Comparison of ENCODE assay signal across 1 cellular context in genomic region chr16:66552288-66553143, GRCh38.
TF ChIP-seq lines count a peak whose summit lies in the region.

CKLF (plus strand) TSS chr16:66552576; CDS start chr16:66552716, 140 bp downstream.

TF ChIP-seq in HepG2, 621 proteins besides CTCF, POLR2A, EP300 and RAD21 (continued from another document and continues in another):
- TF ChIP-seq FOXM1 (CRISPR knock-in tag; IDR thresholded peaks at IDR 0.05) (peak; percentile 95), HOXD1 (CRISPR knock-in tag; IDR thresholded peaks at IDR 0.05) (peak; percentile 95), ZNF687 (CRISPR knock-in tag; IDR thresholded peaks at IDR 0.05) (peak; percentile 100), GFI1 (CRISPR knock-in tag; IDR thresholded peaks at IDR 0.05; ENCODE audit: borderline replicate concordance) (peak; percentile 92), ZNF768 (CRISPR knock-in tag; IDR thresholded peaks at IDR 0.05) (peak; percentile 92), ZBTB20 (CRISPR knock-in tag; IDR thresholded peaks at IDR 0.05; ENCODE audit: borderline replicate concordance, low read depth) (peak; percentile 98), FOXP1 (IDR thresholded peaks at IDR 0.05) (no peak), FOXP1 (CRISPR knock-in tag; IDR thresholded peaks at IDR 0.05) (no peak), NONO (IDR thresholded peaks at IDR 0.05) (no peak), NONO (CRISPR knock-in tag; conservative IDR thresholded peaks at IDR 0.05) (peak; percentile 96), ZNF607 (CRISPR knock-in tag; IDR thresholded peaks at IDR 0.05; ENCODE audit: borderline replicate concordance) (peak; percentile 100), U2AF1 (optimal IDR thresholded peaks at IDR 0.05; ENCODE audit: low read depth, low read length) (no peak), ATAD3A (CRISPR knock-in tag; IDR thresholded peaks at IDR 0.05) (no peak; the same call in 1 of the 2 replicates), SMAD1 (CRISPR knock-in tag; IDR thresholded peaks at IDR 0.05; ENCODE audit: borderline replicate concordance, low read depth) (peak; percentile 99), ZSCAN9 (CRISPR knock-in tag; IDR thresholded peaks at IDR 0.05; ENCODE audit: borderline replicate concordance) (peak; percentile 99), EHMT2 (IDR thresholded peaks at IDR 0.05; ENCODE audit: borderline replicate concordance, low read depth, low read length) (peak; percentile 32; the same call in 1 of the 2 replicates), PHF20 (CRISPR knock-in tag; IDR thresholded peaks at IDR 0.05) (peak; percentile 79), ZNF556 (CRISPR knock-in tag; IDR thresholded peaks at IDR 0.05; ENCODE audit: borderline replicate concordance) (peak; percentile 16; the same call in 1 of the 2 replicates), ZNF775 (CRISPR knock-in tag; IDR thresholded peaks at IDR 0.05; ENCODE audit: borderline replicate concordance) (peak; percentile 98), ZNF235 (CRISPR knock-in tag; IDR thresholded peaks at IDR 0.05; ENCODE audit: borderline replicate concordance) (no peak), ZNF674 (CRISPR knock-in tag; IDR thresholded peaks at IDR 0.05; ENCODE audit: low read depth) (peak; percentile 87; the same call in 1 of the 2 replicates), HCFC1 (IDR thresholded peaks at IDR 0.05; ENCODE audit: low read depth, low read length) (no peak; the same call in 1 of the 2 replicates), NR2F6 (IDR thresholded peaks at IDR 0.05) (no peak), NR2F6 (CRISPR knock-in tag; IDR thresholded peaks at IDR 0.05) (peak; percentile 45; the same call in 1 of the 2 replicates), PCBP1 (IDR thresholded peaks at IDR 0.05; ENCODE audit: borderline replicate concordance, low read depth, low read length) (no peak; the same call in 1 of the 2 replicates), BHLHE40 (IDR thresholded peaks at IDR 0.05; ENCODE audit: low read length) (no peak), MBNL3 (CRISPR knock-in tag; conservative IDR thresholded peaks at IDR 0.05) (no peak), SOX13 (IDR thresholded peaks at IDR 0.05) (0 out of 2 replicates have a peak, but pooled peaks have one; percentile 33), SOX13 (CRISPR knock-in tag; conservative IDR thresholded peaks at IDR 0.05 in 1 of 2, IDR thresholded peaks at IDR 0.05 in 1 of 2) (peak in 1 of 2 experiments; percentile 54; a peak in 2 of 4 replicates), TSC22D2 (CRISPR knock-in tag; IDR thresholded peaks at IDR 0.05; ENCODE audit: borderline replicate concordance) (peak; percentile 97), ZNF780A (CRISPR knock-in tag; IDR thresholded peaks at IDR 0.05) (peak; percentile 97), HNRNPL (IDR thresholded peaks at IDR 0.05; ENCODE audit: low read depth, low read length) (no peak), ZNF740 (CRISPR knock-in tag; IDR thresholded peaks at IDR 0.05) (peak; percentile 88), MTF2 (CRISPR knock-in tag; IDR thresholded peaks at IDR 0.05; ENCODE audit: borderline replicate concordance) (peak; percentile 99), SRSF4 (IDR thresholded peaks at IDR 0.05; ENCODE audit: low read depth, low read length, poor library complexity, severe bottlenecking) (no peak), DRAP1 (CRISPR knock-in tag; IDR thresholded peaks at IDR 0.05) (peak; percentile 82)
- TF ChIP-seq, protein P1, sequence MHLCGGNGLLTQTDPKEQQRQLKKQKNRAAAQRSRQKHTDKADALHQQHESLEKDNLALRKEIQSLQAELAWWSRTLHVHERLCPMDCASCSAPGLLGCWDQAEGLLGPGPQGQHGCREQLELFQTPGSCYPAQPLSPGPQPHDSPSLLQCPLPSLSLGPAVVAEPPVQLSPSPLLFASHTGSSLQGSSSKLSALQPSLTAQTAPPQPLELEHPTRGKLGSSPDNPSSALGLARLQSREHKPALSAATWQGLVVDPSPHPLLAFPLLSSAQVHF (CRISPR knock-in tag; IDR thresholded peaks at IDR 0.05): peak; percentile 99
- TF ChIP-seq, protein P2, sequence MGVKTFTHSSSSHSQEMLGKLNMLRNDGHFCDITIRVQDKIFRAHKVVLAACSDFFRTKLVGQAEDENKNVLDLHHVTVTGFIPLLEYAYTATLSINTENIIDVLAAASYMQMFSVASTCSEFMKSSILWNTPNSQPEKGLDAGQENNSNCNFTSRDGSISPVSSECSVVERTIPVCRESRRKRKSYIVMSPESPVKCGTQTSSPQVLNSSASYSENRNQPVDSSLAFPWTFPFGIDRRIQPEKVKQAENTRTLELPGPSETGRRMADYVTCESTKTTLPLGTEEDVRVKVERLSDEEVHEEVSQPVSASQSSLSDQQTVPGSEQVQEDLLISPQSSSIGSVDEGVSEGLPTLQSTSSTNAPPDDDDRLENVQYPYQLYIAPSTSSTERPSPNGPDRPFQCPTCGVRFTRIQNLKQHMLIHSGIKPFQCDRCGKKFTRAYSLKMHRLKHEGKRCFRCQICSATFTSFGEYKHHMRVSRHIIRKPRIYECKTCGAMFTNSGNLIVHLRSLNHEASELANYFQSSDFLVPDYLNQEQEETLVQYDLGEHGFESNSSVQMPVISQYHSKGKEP (CRISPR knock-in tag; IDR thresholded peaks at IDR 0.05): peak; percentile 92
- TF ChIP-seq, protein P3, sequence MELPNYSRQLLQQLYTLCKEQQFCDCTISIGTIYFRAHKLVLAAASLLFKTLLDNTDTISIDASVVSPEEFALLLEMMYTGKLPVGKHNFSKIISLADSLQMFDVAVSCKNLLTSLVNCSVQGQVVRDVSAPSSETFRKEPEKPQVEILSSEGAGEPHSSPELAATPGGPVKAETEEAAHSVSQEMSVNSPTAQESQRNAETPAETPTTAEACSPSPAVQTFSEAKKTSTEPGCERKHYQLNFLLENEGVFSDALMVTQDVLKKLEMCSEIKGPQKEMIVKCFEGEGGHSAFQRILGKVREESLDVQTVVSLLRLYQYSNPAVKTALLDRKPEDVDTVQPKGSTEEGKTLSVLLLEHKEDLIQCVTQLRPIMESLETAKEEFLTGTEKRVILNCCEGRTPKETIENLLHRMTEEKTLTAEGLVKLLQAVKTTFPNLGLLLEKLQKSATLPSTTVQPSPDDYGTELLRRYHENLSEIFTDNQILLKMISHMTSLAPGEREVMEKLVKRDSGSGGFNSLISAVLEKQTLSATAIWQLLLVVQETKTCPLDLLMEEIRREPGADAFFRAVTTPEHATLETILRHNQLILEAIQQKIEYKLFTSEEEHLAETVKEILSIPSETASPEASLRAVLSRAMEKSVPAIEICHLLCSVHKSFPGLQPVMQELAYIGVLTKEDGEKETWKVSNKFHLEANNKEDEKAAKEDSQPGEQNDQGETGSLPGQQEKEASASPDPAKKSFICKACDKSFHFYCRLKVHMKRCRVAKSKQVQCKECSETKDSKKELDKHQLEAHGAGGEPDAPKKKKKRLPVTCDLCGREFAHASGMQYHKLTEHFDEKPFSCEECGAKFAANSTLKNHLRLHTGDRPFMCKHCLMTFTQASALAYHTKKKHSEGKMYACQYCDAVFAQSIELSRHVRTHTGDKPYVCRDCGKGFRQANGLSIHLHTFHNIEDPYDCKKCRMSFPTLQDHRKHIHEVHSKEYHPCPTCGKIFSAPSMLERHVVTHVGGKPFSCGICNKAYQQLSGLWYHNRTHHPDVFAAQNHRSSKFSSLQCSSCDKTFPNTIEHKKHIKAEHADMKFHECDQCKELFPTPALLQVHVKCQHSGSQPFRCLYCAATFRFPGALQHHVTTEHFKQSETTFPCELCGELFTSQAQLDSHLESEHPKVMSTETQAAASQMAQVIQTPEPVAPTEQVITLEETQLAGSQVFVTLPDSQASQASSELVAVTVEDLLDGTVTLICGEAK (IDR thresholded peaks at IDR 0.05): no peak
- TF ChIP-seq, protein P3 (CRISPR knock-in tag; IDR thresholded peaks at IDR 0.05): peak; percentile 95
- TF ChIP-seq, protein P4, sequence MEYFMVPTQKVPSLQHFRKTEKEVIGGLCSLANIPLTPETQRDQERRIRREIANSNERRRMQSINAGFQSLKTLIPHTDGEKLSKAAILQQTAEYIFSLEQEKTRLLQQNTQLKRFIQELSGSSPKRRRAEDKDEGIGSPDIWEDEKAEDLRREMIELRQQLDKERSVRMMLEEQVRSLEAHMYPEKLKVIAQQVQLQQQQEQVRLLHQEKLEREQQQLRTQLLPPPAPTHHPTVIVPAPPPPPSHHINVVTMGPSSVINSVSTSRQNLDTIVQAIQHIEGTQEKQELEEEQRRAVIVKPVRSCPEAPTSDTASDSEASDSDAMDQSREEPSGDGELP (IDR thresholded peaks at IDR 0.05; ENCODE audit: borderline replicate concordance, low read depth): peak; percentile 28; the same call in 1 of the 2 replicates
- TF ChIP-seq, protein P5, sequence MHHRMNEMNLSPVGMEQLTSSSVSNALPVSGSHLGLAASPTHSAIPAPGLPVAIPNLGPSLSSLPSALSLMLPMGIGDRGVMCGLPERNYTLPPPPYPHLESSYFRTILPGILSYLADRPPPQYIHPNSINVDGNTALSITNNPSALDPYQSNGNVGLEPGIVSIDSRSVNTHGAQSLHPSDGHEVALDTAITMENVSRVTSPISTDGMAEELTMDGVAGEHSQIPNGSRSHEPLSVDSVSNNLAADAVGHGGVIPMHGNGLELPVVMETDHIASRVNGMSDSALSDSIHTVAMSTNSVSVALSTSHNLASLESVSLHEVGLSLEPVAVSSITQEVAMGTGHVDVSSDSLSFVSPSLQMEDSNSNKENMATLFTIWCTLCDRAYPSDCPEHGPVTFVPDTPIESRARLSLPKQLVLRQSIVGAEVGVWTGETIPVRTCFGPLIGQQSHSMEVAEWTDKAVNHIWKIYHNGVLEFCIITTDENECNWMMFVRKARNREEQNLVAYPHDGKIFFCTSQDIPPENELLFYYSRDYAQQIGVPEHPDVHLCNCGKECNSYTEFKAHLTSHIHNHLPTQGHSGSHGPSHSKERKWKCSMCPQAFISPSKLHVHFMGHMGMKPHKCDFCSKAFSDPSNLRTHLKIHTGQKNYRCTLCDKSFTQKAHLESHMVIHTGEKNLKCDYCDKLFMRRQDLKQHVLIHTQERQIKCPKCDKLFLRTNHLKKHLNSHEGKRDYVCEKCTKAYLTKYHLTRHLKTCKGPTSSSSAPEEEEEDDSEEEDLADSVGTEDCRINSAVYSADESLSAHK (CRISPR knock-in tag; IDR thresholded peaks at IDR 0.05; ENCODE audit: borderline replicate concordance): peak; percentile 83; the same call in 1 of the 2 replicates
